In the genomic region with DNA sequence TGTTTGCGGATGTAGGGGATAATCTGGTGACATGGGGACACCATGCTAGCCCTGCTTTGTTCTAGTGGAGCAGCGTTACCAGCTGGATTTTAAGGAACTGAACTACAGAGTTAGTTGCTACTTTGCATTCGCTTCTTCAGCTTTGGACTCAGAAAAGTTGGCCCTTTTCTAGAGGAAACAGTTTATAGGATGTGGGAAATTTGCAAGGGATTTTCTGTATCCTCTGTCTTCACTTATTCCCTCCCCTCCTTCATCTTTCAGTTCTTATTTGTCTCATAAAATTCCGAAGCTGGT, we compare ENCODE assay signal across 9 cellular contexts. TPM values are rescaled to one million over a fixed set of nuclear protein-coding genes. Genes with fewer than 3 reads are reported as not detected.
DNase-seq lines count a peak whose midpoint lies in the region; ATAC-seq and TF ChIP-seq lines count a peak whose summit lies in the region.
"Had no signal": no experiment of that assay in that cellular context is flagged by ENCODE, and none has a peak within 500 bp of the region (broad histone marks: within the 10 kb centered on the region; RNA-seq: fewer than 3 reads in every experiment).

No MANE protein-coding gene starts in this region.

- H3K36me3 ChIP-seq in SK-N-SH (replicated peaks in 1 of 2; ENCODE audit: control insufficient read depth in 1 of 2, insufficient read depth in 2 of 2, low read length in 1 of 2) (no peaks in the 10 kb centered on the region), SU-DHL-6 (ENCODE audit: low read length) (no peaks in the 10 kb centered on the region), smooth muscle cell (ENCODE audit: low read depth) (no peaks in the 10 kb centered on the region)

- H3K9ac ChIP-seq in SK-N-SH (peak overlapping the region; percentile 85; the same call in 1 of the 2 replicates), SU-DHL-6 (ENCODE audit: low read length) (peak overlapping the region; percentile 85; the same call in 1 of the 2 replicates), smooth muscle cell (ENCODE audit: low read depth) (no peak overlapping the region)

- 90% methylated on average over 4 of the region's 4 CpGs for WGBS in SK-N-SH (ENCODE audit: low lambda C conversion rate)
- whole genome bisulfite sequencing in smooth muscle cell (ENCODE audit: low lambda C conversion rate) = 68% methylated on average over 4 of the region's 4 CpGs

- POLR2A ChIA-PET in SK-N-SH (lab: Yijun Ruan, JAX) = no interaction called here

- CTCF ChIA-PET in SK-N-SH (lab: Yijun Ruan, JAX) = interaction anchor here (1.3 to 3.9 kb wide), 5 partner anchors 9 to 124 kb away, joined by 3 to 15 read pairs (median 9); no protein-coding TSS in a partner anchor

- H2AFZ ChIP-seq in SK-N-SH (ENCODE audit: low read depth) (no peak overlapping the region), SU-DHL-6 (ENCODE audit: low read depth, low read length, severe bottlenecking) (no peak overlapping the region), smooth muscle cell (ENCODE audit: low read depth) (no peak overlapping the region)

- H3K4me3 ChIP-seq in SK-N-SH (ENCODE audit: low read depth in 2 of 2, low read length in 1 of 2) = peak overlapping the region in 1 of 2 experiments; percentile 97; a peak in 2 of 4 replicates
- peak overlapping the region; percentile 62 for H3K4me3 ChIP-seq in SU-DHL-6 (ENCODE audit: insufficient read depth, low read length, poor library complexity, severe bottlenecking)
- H3K4me3 ChIP-seq in foreskin fibroblast (ENCODE audit: low read depth in 1 of 2, low read length in 2 of 2) = peak overlapping the region; percentile 72 to 88
- peak overlapping the region; percentile 90 for H3K4me3 ChIP-seq in smooth muscle cell
- H3K4me3 ChIP-seq: lung had no signal

- H3K9me2 ChIP-seq in SK-N-SH = no peaks in the 10 kb centered on the region
- H3K9me2 ChIP-seq in SU-DHL-6 (replicated peaks; ENCODE audit: insufficient read depth, low read length) = no peaks in the 10 kb centered on the region

- H3K4me2 ChIP-seq in SK-N-SH (peak overlapping the region; percentile 98), SU-DHL-6 (ENCODE audit: low read depth, low read length, poor library complexity, severe bottlenecking) (peak overlapping the region; percentile 90), smooth muscle cell (peak overlapping the region; percentile 91)

- TF ChIP-seq EP300 in SK-N-SH (IDR thresholded peaks at IDR 0.05; ENCODE audit: borderline replicate concordance in 1 of 2, low read depth in 1 of 2, low read length in 1 of 2) = no peak

- peaks cover 60% of the 10 kb centered on the region for H4K20me1 ChIP-seq in SK-N-SH (ENCODE audit: insufficient read depth)
- peaks cover 15% of the 10 kb centered on the region; the same call in 1 of the 2 replicates for H4K20me1 ChIP-seq in SU-DHL-6 (ENCODE audit: low read depth, low read length)
- H4K20me1 ChIP-seq in smooth muscle cell (ENCODE audit: low read depth) = peaks cover 63% of the 10 kb centered on the region

- H3K27ac ChIP-seq in SK-N-SH (ENCODE audit: low read depth in 2 of 2, low read length in 1 of 2) (no peak overlapping the region), SU-DHL-6 (ENCODE audit: low read depth, low read length) (peak overlapping the region; percentile 53; the same call in 1 of the 2 replicates), smooth muscle cell (ENCODE audit: low read depth) (peak overlapping the region; percentile 89)

- ATAC-seq in SK-N-SH treated with all-trans-retinoic acid at 6 μM for 48 hours = no peak
- ATAC-seq in HG03159 (IDR thresholded peaks at IDR 0.05; ENCODE audit: unreplicated experiment) = no peak
- ATAC-seq in HG02938 (IDR thresholded peaks at IDR 0.05; ENCODE audit: unreplicated experiment) = no peak

- TF ChIP-seq CTCF in SK-N-SH (IDR thresholded peaks at IDR 0.05) (no peak), SU-DHL-6 (IDR thresholded peaks at IDR 0.05; ENCODE audit: insufficient read depth, low read length, poor library complexity, severe bottlenecking) (no peak), foreskin fibroblast (IDR thresholded peaks at IDR 0.05; ENCODE audit: low read depth, low read length) (no peak), smooth muscle cell (IDR thresholded peaks at IDR 0.05; ENCODE audit: borderline replicate concordance, insufficient read depth, poor library complexity, severe bottlenecking) (no peak)

- no peaks in the 10 kb centered on the region for H3K27me3 ChIP-seq in SK-N-SH (ENCODE audit: insufficient read depth)
- H3K27me3 ChIP-seq in SU-DHL-6 (ENCODE audit: low read length) = no peaks in the 10 kb centered on the region
- no peaks in the 10 kb centered on the region for H3K27me3 ChIP-seq in smooth muscle cell (ENCODE audit: low read depth)

- H3K4me1 ChIP-seq in SK-N-SH (ENCODE audit: control insufficient read depth in 1 of 2, insufficient read depth in 2 of 2, low read depth in 1 of 2, low read length in 1 of 2) (peaks cover 24 to 27% of the 10 kb centered on the region in 2 experiments; a peak in 3 of 4 replicates), smooth muscle cell (ENCODE audit: low read depth) (peaks cover 14% of the 10 kb centered on the region)

- H3F3A ChIP-seq in SK-N-SH (replicated peaks; ENCODE audit: insufficient read depth) (peaks cover 25% of the 10 kb centered on the region), SU-DHL-6 (ENCODE audit: insufficient read depth) (peaks cover 14% of the 10 kb centered on the region), smooth muscle cell (ENCODE audit: low read depth) (peaks cover 27% of the 10 kb centered on the region)

- H3K79me2 ChIP-seq in SK-N-SH (ENCODE audit: insufficient read depth) (peaks cover 76% of the 10 kb centered on the region), SU-DHL-6 (ENCODE audit: insufficient read depth, low read length) (peaks cover 76% of the 10 kb centered on the region), smooth muscle cell (ENCODE audit: low read depth) (peaks cover 72% of the 10 kb centered on the region)

- DNase-seq in SK-N-SH = no peak
- DNase-seq in foreskin fibroblast = no peak
- no peak for DNase-seq in smooth muscle cell (lab: John Stamatoyannopoulos, UW; ENCODE audit: unreplicated experiment)
- no peak for DNase-seq in NCI-H1105 treated with DMSO at 0.1 percent for 48 hours (lab: John Stamatoyannopoulos, UW)

- no peak for TF ChIP-seq RAD21 in SK-N-SH (IDR thresholded peaks at IDR 0.05; ENCODE audit: low read length)

- H3K9me3 ChIP-seq in SK-N-SH = no peaks in the 10 kb centered on the region
- no peaks in the 10 kb centered on the region for H3K9me3 ChIP-seq in SU-DHL-6 (ENCODE audit: insufficient read depth, low read length)
- no peaks in the 10 kb centered on the region for H3K9me3 ChIP-seq in smooth muscle cell (replicated peaks; ENCODE audit: low read depth)

TF ChIP-seq in SK-N-SH, 30 proteins besides CTCF, POLR2A, EP300 and RAD21 (continues in another document):
- TF ChIP-seq ZBTB33 (IDR thresholded peaks at IDR 0.05; ENCODE audit: borderline replicate concordance, low read depth) (no peak), PBX3 (IDR thresholded peaks at IDR 0.05) (no peak)

TF ChIP-seq in SK-N-SH treated with all-trans-retinoic acid at 6 μM for 48 hours, 23 proteins besides CTCF, POLR2A, EP300 and RAD21 (continues in another document):
- TF ChIP-seq RARB (CRISPR knock-in tag; IDR thresholded peaks at IDR 0.05) (no peak), BACH2 (CRISPR knock-in tag; IDR thresholded peaks at IDR 0.05; ENCODE audit: borderline replicate concordance) (no peak), CREB5 (CRISPR knock-in tag; IDR thresholded peaks at IDR 0.05; ENCODE audit: low read depth) (no peak), ARNTL (CRISPR knock-in tag; IDR thresholded peaks at IDR 0.05; ENCODE audit: borderline replicate concordance, low read depth) (no peak), ZFP30 (CRISPR knock-in tag; IDR thresholded peaks at IDR 0.05) (no peak), ZC3H10 (CRISPR knock-in tag; IDR thresholded peaks at IDR 0.05) (no peak), CSDC2 (CRISPR knock-in tag; IDR thresholded peaks at IDR 0.05) (no peak), ESRRG (CRISPR knock-in tag; IDR thresholded peaks at IDR 0.05) (no peak), POU6F1 (CRISPR knock-in tag; IDR thresholded peaks at IDR 0.05; ENCODE audit: borderline replicate concordance, low read depth) (no peak), TCF4 (CRISPR knock-in tag; IDR thresholded peaks at IDR 0.05; ENCODE audit: borderline replicate concordance) (no peak)

RNA-seq across cellular contexts. Expression of gene GATAD2A, which starts 2.1 kb away (rescaled TPM):
- polyA plus RNA-seq in SK-N-SH (2012; rRNA removed) (28.0 and 36.6 TPM in 2 replicates), smooth muscle cell (27.0 and 38.3 TPM in 2 replicates)
- 37.5 and 38.1 TPM in 2 replicates for polyA plus RNA-seq in SK-N-SH (2012; cell fraction: cytosol; rRNA removed)
- polyA plus RNA-seq in SK-N-SH (2012; cell fraction: nucleus; rRNA removed) = 22.9 and 35.5 TPM in 2 replicates
- 26.8 and 27.1 TPM in 2 replicates for total RNA-seq in smooth muscle cell

Comparison
In these comparisons a context has a peak if more than half of its experiments do, and no peak if none do; other contexts are left out.
1. H3K27ac ChIP-seq: peak in SU-DHL-6 (single experiment) and smooth muscle cell (single experiment); none in SK-N-SH (0 of 2).
2. Peak in every context shown above with its lines, with median percentiles within 50 percentile points of each other: H3K4me2 ChIP-seq.